Comparison of ENCODE assay signal across 11 cellular contexts in the genomic region with DNA sequence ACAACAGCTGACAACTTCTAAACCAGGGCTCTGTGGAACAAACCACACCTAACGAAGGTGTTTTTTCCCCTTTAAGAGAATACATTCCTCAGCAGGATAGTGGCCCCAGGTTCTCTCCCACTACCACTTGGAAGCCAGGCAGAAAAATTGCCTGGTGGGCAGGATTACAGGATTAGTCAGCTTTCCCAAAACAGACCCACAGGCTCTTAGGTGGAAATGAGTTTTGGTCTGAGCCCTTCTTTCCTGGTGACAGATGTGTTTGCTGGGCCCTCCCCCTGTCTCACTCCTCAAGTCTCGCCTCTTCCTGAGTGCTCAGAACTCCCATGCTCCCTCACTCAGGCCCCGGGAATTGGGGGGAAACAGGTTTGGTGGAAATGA.
DNase-seq lines count a peak whose midpoint lies in the region; ATAC-seq and TF ChIP-seq lines count a peak whose summit lies in the region.
"Had no signal": no experiment of that assay in that cellular context is flagged by ENCODE, and none has a peak within 500 bp of the region (broad histone marks: within the 10 kb centered on the region; RNA-seq: fewer than 3 reads in every experiment).

No MANE protein-coding gene starts in this region.

- H3K9me3 Mint-ChIP-seq in endodermal cell (no peaks in the 10 kb centered on the region), nephron (no peaks in the 10 kb centered on the region)
- no peaks in the 10 kb centered on the region for H3K9me3 Mint-ChIP-seq in activated T-cell treated with anti-CD3 and anti-CD28 coated beads, Interleukin-2, amount 50 U/mL, for 4 hours
- H3K9me3 Mint-ChIP-seq: natural killer cell; stimulated activated effector memory CD8-positive, alpha-beta T cell treated with anti-CD3 and anti-CD28 coated beads, Interleukin-12 subunit alpha, Interleukin-12 subunit beta, amount 100 ng/mL, for 72 hours had no signal

- TF ChIP-seq CTCF in cardiac muscle cell (IDR thresholded peaks at IDR 0.05; ENCODE audit: low read depth, low read length) (no peak), endodermal cell (conservative IDR thresholded peaks at IDR 0.05) (peak; percentile 9), nephron (IDR thresholded peaks at IDR 0.05; ENCODE audit: unreplicated experiment in 3 of 3) (peak in 1 of 3 experiments; percentile 4)

- H3K27ac Mint-ChIP-seq in endodermal cell (peak overlapping the region; percentile 91), nephron (peak overlapping the region; percentile 98 to 99 (median 98))
- H3K27ac Mint-ChIP-seq: natural killer cell; stimulated activated effector memory CD8-positive, alpha-beta T cell treated with anti-CD3 and anti-CD28 coated beads, Interleukin-12 subunit alpha, Interleukin-12 subunit beta, amount 100 ng/mL, for 72 hours had no signal

- peaks cover 78% of the 10 kb centered on the region for H3K4me1 Mint-ChIP-seq in endodermal cell
- peaks cover 80% of the 10 kb centered on the region for H3K4me1 Mint-ChIP-seq in nephron
- H3K4me1 Mint-ChIP-seq in activated T-cell treated with anti-CD3 and anti-CD28 coated beads, Interleukin-2, amount 50 U/mL, for 4 hours (ENCODE audit: low read depth), result no peaks in the 10 kb centered on the region

- H3K36me3 Mint-ChIP-seq in endodermal cell (ENCODE audit: low read depth), result no peaks in the 10 kb centered on the region
- H3K36me3 Mint-ChIP-seq in nephron (ENCODE audit: low read depth), result no peaks in the 10 kb centered on the region
- H3K36me3 Mint-ChIP-seq in activated T-cell treated with anti-CD3 and anti-CD28 coated beads, Interleukin-2, amount 50 U/mL, for 4 hours (ENCODE audit: insufficient read depth), result no peaks in the 10 kb centered on the region
- H3K36me3 Mint-ChIP-seq: natural killer cell; stimulated activated effector memory CD8-positive, alpha-beta T cell treated with anti-CD3 and anti-CD28 coated beads, Interleukin-12 subunit alpha, Interleukin-12 subunit beta, amount 100 ng/mL, for 72 hours had no signal

- 78% methylated on average over 3 of the region's 3 CpGs; no CpG with 5 or more reads in 1 of the 2 experiments for WGBS in endodermal cell (ENCODE audit: insufficient coverage in 1 of 2, insufficient read length in 1 of 2), 2 experiments

- H3K27me3 Mint-ChIP-seq in endodermal cell (ENCODE audit: insufficient read depth) (no peaks in the 10 kb centered on the region), nephron (ENCODE audit: low read depth) (peaks cover 3% of the 10 kb centered on the region)
- no peaks in the 10 kb centered on the region for H3K27me3 Mint-ChIP-seq in activated T-cell treated with anti-CD3 and anti-CD28 coated beads, Interleukin-2, amount 50 U/mL, for 4 hours (ENCODE audit: low read depth)

- H3K27ac ChIP-seq in cardiac muscle cell (peak overlapping the region; percentile 47), endodermal cell (ENCODE audit: low read depth, low read length) (no peak overlapping the region)

- H3K9me3 ChIP-seq in cardiac muscle cell (ENCODE audit: low read depth) (no peaks in the 10 kb centered on the region), endodermal cell (ENCODE audit: control insufficient read depth, low read length) (no peaks in the 10 kb centered on the region)

- H3K4me3 Mint-ChIP-seq in endodermal cell (no peak overlapping the region), nephron (no peak overlapping the region)
- H3K4me3 Mint-ChIP-seq in activated T-cell treated with anti-CD3 and anti-CD28 coated beads, Interleukin-2, amount 50 U/mL, for 4 hours, result no peak overlapping the region
- H3K4me3 Mint-ChIP-seq: natural killer cell; stimulated activated effector memory CD8-positive, alpha-beta T cell treated with anti-CD3 and anti-CD28 coated beads, Interleukin-12 subunit alpha, Interleukin-12 subunit beta, amount 100 ng/mL, for 72 hours had no signal

- H3K9ac ChIP-seq in endodermal cell (ENCODE audit: extremely low read depth, low read length, poor library complexity, severe bottlenecking), result no peak overlapping the region

- H3K4me1 ChIP-seq in cardiac muscle cell (ENCODE audit: low read depth), result peaks cover 39% of the 10 kb centered on the region
- H3K4me1 ChIP-seq in endodermal cell (ENCODE audit: control insufficient read depth, insufficient read depth, low read length), result peaks cover 49% of the 10 kb centered on the region

- H3K27me3 ChIP-seq in cardiac muscle cell (no peaks in the 10 kb centered on the region), endodermal cell (ENCODE audit: control insufficient read depth, insufficient read depth, low read length, poor library complexity, severe bottlenecking) (no peaks in the 10 kb centered on the region)

- no peak overlapping the region for H3K4me3 ChIP-seq in cardiac muscle cell
- no peak overlapping the region for H3K4me3 ChIP-seq in endodermal cell (ENCODE audit: low read length)

- no peaks in the 10 kb centered on the region for H3K36me3 ChIP-seq in cardiac muscle cell
- H3K36me3 ChIP-seq in endodermal cell (ENCODE audit: control insufficient read depth, insufficient read depth, low read length), result no peaks in the 10 kb centered on the region

- no peak for ATAC-seq in Right ventricle myocardium superior (ENCODE audit: poor library complexity)
- ATAC-seq in GM18873 (IDR thresholded peaks at IDR 0.05; ENCODE audit: low FRiP score, unreplicated experiment), result no peak
- no peak for ATAC-seq in activated T-cell treated with anti-CD3 and anti-CD28 coated beads, Interleukin-2, amount 50 U/mL, for 4 hours
- ATAC-seq: natural killer cell; stimulated activated effector memory CD8-positive, alpha-beta T cell treated with anti-CD3 and anti-CD28 coated beads, Interleukin-12 subunit alpha, Interleukin-12 subunit beta, amount 100 ng/mL, for 72 hours had no signal

- DNase-seq in cardiac muscle cell (ENCODE audit: low read depth in 1 of 2, low spot score in 1 of 2) (no peak), Right ventricle myocardium superior (no peak), endodermal cell (no peak), C1 segment of cervical spinal cord (lab: John Stamatoyannopoulos, UW) (no peak), T-helper 9 cell (no peak)
- no peak for DNase-seq in activated T-cell treated with anti-CD3 and anti-CD28 coated beads, Interleukin-2, amount 50 U/mL, for 4 hours
- DNase-seq: amniotic stem cell, natural killer cell had no signal

- intact Hi-C loops in Right ventricle myocardium superior (cut with DNase I), result loop anchor here (5.0 kb wide), 1 partner anchor 75 kb away; no protein-coding TSS in a partner anchor
